ENCODE assay signal across 8 cellular contexts in genomic region chr14:21768116-21768874, GRCh38.
DNase-seq lines count a peak whose midpoint lies in the region; ATAC-seq, FAIRE-seq and TF ChIP-seq lines count a peak whose summit lies in the region.

No MANE protein-coding gene starts in this region.

- H3K79me2 ChIP-seq in DOHH2 (ENCODE audit: control insufficient read depth, low read length) = no peaks in the 10 kb centered on the region
- H3K79me2 ChIP-seq in PC-9 (ENCODE audit: low read depth) = no peaks in the 10 kb centered on the region

- H3K4me1 ChIP-seq in DOHH2 (ENCODE audit: control insufficient read depth, low read length) (no peaks in the 10 kb centered on the region), PC-9 (replicated peaks; ENCODE audit: insufficient read depth) (peaks cover 21% of the 10 kb centered on the region), colonic mucosa (no peaks in the 10 kb centered on the region), tibial artery (no peaks in the 10 kb centered on the region)

- POLR2A ChIA-PET in PC-9 (lab: Charles Lee; ENCODE audit: unreplicated experiment) = interaction anchor here (0.6 kb wide), 1 partner anchor 128 kb away, joined by 4 read pairs; no protein-coding TSS in a partner anchor

- intact Hi-C loops in PC-9 (cut with micrococcal nuclease; ENCODE audit: unreplicated experiment) (loop anchor here (10.0 kb wide), 1 partner anchor 97 kb away; no protein-coding TSS in a partner anchor), colonic mucosa (cut with DNase I) (no loop called here), tibial artery (cut with DNase I; ENCODE audit: low total_unique reads) (no loop called here)

- no peak overlapping the region for H3K4me3 Mint-ChIP-seq in osteocyte (ENCODE audit: unreplicated experiment)

- H3K9ac ChIP-seq in colonic mucosa (ENCODE audit: low read depth in 2 of 2, low read length in 2 of 2) = no peak overlapping the region

- ATAC-seq in HG03457 (IDR thresholded peaks at IDR 0.05; ENCODE audit: unreplicated experiment) = no peak

- BruUV-seq in PC-9 (replicated peaks; lab: Mats Ljungman, UMichigan) = no TSS peak

- H4K20me1 ChIP-seq in DOHH2 (ENCODE audit: control insufficient read depth, insufficient read depth, low read depth, low read length) (no peaks in the 10 kb centered on the region), PC-9 (ENCODE audit: insufficient read depth) (no peaks in the 10 kb centered on the region)

- H3K36me3 Mint-ChIP-seq in osteocyte (ENCODE audit: unreplicated experiment) = no peaks in the 10 kb centered on the region

- H3K9me3 ChIP-seq in DOHH2 (ENCODE audit: control insufficient read depth, insufficient read depth, low read length) (no peaks in the 10 kb centered on the region), PC-9 (ENCODE audit: insufficient read depth, low read depth) (no peaks in the 10 kb centered on the region; the same call in 1 of the 2 replicates), colonic mucosa (no peaks in the 10 kb centered on the region), tibial artery (no peaks in the 10 kb centered on the region)

- H3K4me1 Mint-ChIP-seq in osteocyte (ENCODE audit: unreplicated experiment) = no peaks in the 10 kb centered on the region

- H2AFZ ChIP-seq in PC-9 = no peak overlapping the region

- H3K27ac ChIP-seq in DOHH2 (ENCODE audit: low read depth, low read length) (no peak overlapping the region), PC-9 (no peak overlapping the region), colonic mucosa (no peak overlapping the region), tibial artery (no peak overlapping the region)

- H3K4me2 ChIP-seq in DOHH2 (ENCODE audit: low read length) (no peak overlapping the region), PC-9 (no peak overlapping the region)

- no peak overlapping the region for H3K4me3 ChIP-seq in DOHH2 (ENCODE audit: low read length)
- H3K4me3 ChIP-seq in PC-9 = no peak overlapping the region
- no peak overlapping the region for H3K4me3 ChIP-seq in colonic mucosa
- H3K4me3 ChIP-seq in tibial artery = no peak overlapping the region

- CTCF ChIA-PET in PC-9 (lab: Charles Lee) = interaction anchor here (0.8 kb wide), 1 partner anchor 222 kb away, joined by 3 read pairs; no protein-coding TSS in a partner anchor

- no peaks in the 10 kb centered on the region for H3K9me3 Mint-ChIP-seq in osteocyte (ENCODE audit: unreplicated experiment)

- DNase-seq in H54 (ENCODE audit: insufficient read length, low spot score) (peak; percentile 5), PC-9 (peak in 1 of 2 experiments; percentile 7), colonic mucosa (no peak), osteocyte (ENCODE audit: extremely low spot score, unreplicated experiment) (no peak), tibial artery (no peak)
- no peak for DNase-seq in stimulated activated CD8-positive, alpha-beta memory T cell treated with anti-CD3 and anti-CD28 coated beads, Interleukin-4, amount 100 ng/mL, for 48 hours

- no peak for TF ChIP-seq POLR2A in H54 (IDR thresholded peaks at IDR 0.05; ENCODE audit: low read depth, low read length)

- FAIRE-seq in H54 (lab: Jason Lieb, UNC) = no peak

- no peaks in the 10 kb centered on the region for H3K27me3 Mint-ChIP-seq in osteocyte (ENCODE audit: unreplicated experiment)

- TF ChIP-seq CTCF in DOHH2 (IDR thresholded peaks at IDR 0.05; ENCODE audit: low read depth, low read length, poor library complexity, severe bottlenecking) (peak; percentile 63), PC-9 (conservative IDR thresholded peaks at IDR 0.05) (peak; percentile 59), colonic mucosa (IDR thresholded peaks at IDR 0.05) (peak; percentile 34), osteocyte (IDR thresholded peaks at IDR 0.05) (peak; percentile 41), tibial artery (IDR thresholded peaks at IDR 0.05) (no peak)

- H3K27me3 ChIP-seq in DOHH2 (ENCODE audit: control insufficient read depth, low read length) (no peaks in the 10 kb centered on the region), PC-9 (ENCODE audit: insufficient read depth, low read depth) (no peaks in the 10 kb centered on the region), colonic mucosa (no peaks in the 10 kb centered on the region), tibial artery (no peaks in the 10 kb centered on the region)

- H3K27ac Mint-ChIP-seq in osteocyte (ENCODE audit: unreplicated experiment) = no peak overlapping the region

- H3K36me3 ChIP-seq in DOHH2 (ENCODE audit: control insufficient read depth, low read length) (no peaks in the 10 kb centered on the region), PC-9 (ENCODE audit: low read depth) (no peaks in the 10 kb centered on the region), colonic mucosa (no peaks in the 10 kb centered on the region), tibial artery (no peaks in the 10 kb centered on the region)

- H3K9me2 ChIP-seq in DOHH2 (replicated peaks; ENCODE audit: control insufficient read depth, low read length) (no peaks in the 10 kb centered on the region), PC-9 (ENCODE audit: insufficient read depth) (no peaks in the 10 kb centered on the region)

- H3F3A ChIP-seq in DOHH2 (ENCODE audit: control insufficient read depth, insufficient read depth) (no peaks in the 10 kb centered on the region), PC-9 (ENCODE audit: insufficient read depth, low read depth) (peaks cover 7% of the 10 kb centered on the region; the same call in 1 of the 2 replicates)

Comparison
In these comparisons a context has a peak if more than half of its experiments do, and no peak if none do; other contexts are left out.
1. CTCF ChIP-seq: peak in DOHH2 (single experiment), PC-9 (single experiment), colonic mucosa (single experiment) and osteocyte (single experiment); none in tibial artery (0 of 2).